Comparison of ENCODE assay signal across 20 cellular contexts in genomic region chr4:54937501-54937900, GRCh38.
DNase-seq lines count a peak whose midpoint lies in the region; ATAC-seq, FAIRE-seq and TF ChIP-seq lines count a peak whose summit lies in the region.
"Had no signal": no experiment of that assay in that cellular context is flagged by ENCODE, and none has a peak within 500 bp of the region (broad histone marks: within the 10 kb centered on the region; RNA-seq: fewer than 3 reads in every experiment).

No MANE protein-coding gene starts in this region.

- H3K4me1 Mint-ChIP-seq in MCF 10A (ENCODE audit: insufficient read depth, unreplicated experiment) (no peaks in the 10 kb centered on the region), glutamatergic neuron (ENCODE audit: low read depth, unreplicated experiment) (peaks cover 8% of the 10 kb centered on the region)

- WGBS in mammary epithelial cell (ENCODE audit: low coverage, missing lambda C conversion rate), result 25% methylated on average over 2 of the region's 2 CpGs

- intact Hi-C loops in MCF 10A (cut with micrococcal nuclease) (no loop called here), mammary epithelial cell (cut with micrococcal nuclease) (no loop called here)

- H3K27me3 Mint-ChIP-seq in MCF 10A (ENCODE audit: insufficient read depth, unreplicated experiment) (peaks cover 9% of the 10 kb centered on the region), glutamatergic neuron (ENCODE audit: unreplicated experiment) (no peaks in the 10 kb centered on the region)

- H3K4me3 Mint-ChIP-seq in MCF 10A (ENCODE audit: unreplicated experiment), result no peak overlapping the region
- H3K4me3 Mint-ChIP-seq in glutamatergic neuron (ENCODE audit: unreplicated experiment), result no peak overlapping the region
- H3K4me3 Mint-ChIP-seq: activated naive CD8-positive, alpha-beta T cell treated with anti-CD3 and anti-CD28 coated beads, Interleukin-2, amount 10 ng/mL, durations not matched to agents 7 days and 5 days; activated T-helper 1 cell treated with anti-CD3 and anti-CD28 coated beads, Interleukin-12 subunit alpha, Interleukin-12 subunit beta, Interleukin-2, Interleukin-4 antibody, amounts not matched to agents 30 ng/mL and 10 ng/mL and 1 ng/mL, durations not matched to agents 14 hours and 24 hours and 36 hours; CD8-positive, alpha-beta T cell; immature natural killer cell; stimulated activated naive B cell treated with anti-CD40 and anti-IgM and Interleukin-4, amounts not matched to agents 10 μg/mL and 1 μg/mL and 100 μg/mL, for 72 hours had no signal

- H3K27me3 ChIP-seq in mammary epithelial cell (ENCODE audit: insufficient read depth, low read length) (peaks cover 3% of the 10 kb centered on the region), bronchial epithelial cell (ENCODE audit: control insufficient read depth, insufficient read depth, low read length) (peaks cover 1% of the 10 kb centered on the region)

- DNase-seq in MCF 10A (ENCODE audit: unreplicated experiment), result peak; percentile 41
- no peak for DNase-seq in mammary epithelial cell
- peak; percentile 44 for DNase-seq in NCI-H2171 treated with DMSO at 0.1 percent for 48 hours (lab: John Stamatoyannopoulos, UW)
- DNase-seq in bronchial epithelial cell (ENCODE audit: low read depth), result peak; percentile 4
- no peak for DNase-seq in glutamatergic neuron
- no peak for DNase-seq in H4 (ENCODE audit: low spot score)
- no peak for DNase-seq in activated effector memory CD4-positive, alpha-beta T cell treated with anti-CD3 and anti-CD28 coated beads, Interleukin-2, amount 50 U/mL, for 16 hours
- DNase-seq: activated CD4-positive, CD25-positive, alpha-beta regulatory T cell treated with anti-CD3 and anti-CD28 coated beads, Interleukin-2, amount 50 U/mL, for 72 hours; activated naive CD8-positive, alpha-beta T cell treated with anti-CD3 and anti-CD28 coated beads, Interleukin-2, amount 10 ng/mL, durations not matched to agents 7 days and 5 days; CD8-positive, alpha-beta T cell; head of caudate nucleus; immature natural killer cell; NCI-H2227 treated with DMSO at 0.1 percent for 48 hours; nucleus accumbens; stimulated activated naive B cell treated with anti-CD40 and anti-IgM and Interleukin-4, amounts not matched to agents 10 μg/mL and 1 μg/mL and 100 μg/mL, for 72 hours; trophoblast cell had no signal

- H3K27ac ChIP-seq in mammary epithelial cell (ENCODE audit: insufficient read depth, low read depth, low read length), result no peak overlapping the region
- H3K27ac ChIP-seq: HL-60 had no signal

- no peaks in the 10 kb centered on the region for H4K20me1 ChIP-seq in mammary epithelial cell (ENCODE audit: insufficient read depth, low read length)

- BruUV-seq in MCF 10A (replicated peaks; lab: Mats Ljungman, UMichigan) (no TSS peak), mammary epithelial cell (replicated peaks; lab: Mats Ljungman, UMichigan) (no TSS peak)

- dilution Hi-C loops in mammary epithelial cell (cut with HindIII; ENCODE audit: low sequenced_read_pairs), result no loop called here

- no peak overlapping the region for H2AFZ ChIP-seq in mammary epithelial cell (ENCODE audit: low read depth, low read length)

- H3K36me3 Mint-ChIP-seq in MCF 10A (ENCODE audit: insufficient read depth, unreplicated experiment) (no peaks in the 10 kb centered on the region), glutamatergic neuron (ENCODE audit: unreplicated experiment) (no peaks in the 10 kb centered on the region)
- H3K36me3 Mint-ChIP-seq: activated naive CD8-positive, alpha-beta T cell treated with anti-CD3 and anti-CD28 coated beads, Interleukin-2, amount 10 ng/mL, durations not matched to agents 7 days and 5 days; CD8-positive, alpha-beta T cell; immature natural killer cell; stimulated activated naive B cell treated with anti-CD40 and anti-IgM and Interleukin-4, amounts not matched to agents 10 μg/mL and 1 μg/mL and 100 μg/mL, for 72 hours had no signal

- in situ Hi-C loops in mammary epithelial cell (cut with MboI; ENCODE audit: low sequenced_read_pairs in 2 of 2), result no loop called here

- FAIRE-seq in bronchial epithelial cell (lab: Jason Lieb, UNC), result no peak

- H3K36me3 ChIP-seq in mammary epithelial cell (ENCODE audit: insufficient read depth, low read length), result no peaks in the 10 kb centered on the region
- no peaks in the 10 kb centered on the region for H3K36me3 ChIP-seq in bronchial epithelial cell (ENCODE audit: control insufficient read depth, insufficient read depth, low read length)

- no peak for TF ChIP-seq CTCF in MCF 10A (IDR thresholded peaks at IDR 0.05; ENCODE audit: unreplicated experiment)
- TF ChIP-seq CTCF in mammary epithelial cell (conservative IDR thresholded peaks at IDR 0.05 in 1 of 2, IDR thresholded peaks at IDR 0.05 in 1 of 2; ENCODE audit: extremely low read depth in 1 of 2, insufficient read depth in 1 of 2, low read depth in 1 of 2, low read length in 2 of 2), result no peak
- TF ChIP-seq CTCF in bronchial epithelial cell (IDR thresholded peaks at IDR 0.05; ENCODE audit: insufficient read depth, low read length, severe bottlenecking), result no peak
- no peak for TF ChIP-seq CTCF in glutamatergic neuron (IDR thresholded peaks at IDR 0.05; ENCODE audit: partially characterized antibody, unreplicated experiment)

- POLR2A ChIA-PET in MCF 10A (lab: Yijun Ruan, JAX), result no interaction called here

- no peak overlapping the region for H3K27ac Mint-ChIP-seq in MCF 10A (ENCODE audit: low read depth, unreplicated experiment)
- no peak overlapping the region for H3K27ac Mint-ChIP-seq in glutamatergic neuron (ENCODE audit: unreplicated experiment)
- H3K27ac Mint-ChIP-seq: activated naive CD8-positive, alpha-beta T cell treated with anti-CD3 and anti-CD28 coated beads, Interleukin-2, amount 10 ng/mL, durations not matched to agents 7 days and 5 days; activated T-helper 1 cell treated with anti-CD3 and anti-CD28 coated beads, Interleukin-12 subunit alpha, Interleukin-12 subunit beta, Interleukin-2, Interleukin-4 antibody, amounts not matched to agents 30 ng/mL and 10 ng/mL and 1 ng/mL, durations not matched to agents 14 hours and 24 hours and 36 hours; CD8-positive, alpha-beta T cell; immature natural killer cell; stimulated activated naive B cell treated with anti-CD40 and anti-IgM and Interleukin-4, amounts not matched to agents 10 μg/mL and 1 μg/mL and 100 μg/mL, for 72 hours had no signal

- CTCF ChIA-PET in MCF 10A (lab: Yijun Ruan, JAX), result interaction anchor here (0.6 kb wide), 1 partner anchor 12 kb away, joined by 3 read pairs; no protein-coding TSS in a partner anchor
- CTCF ChIA-PET in mammary epithelial cell (lab: Charles Lee; ENCODE audit: low non-redundant PET), result no interaction called here

- no peak overlapping the region for H3K4me2 ChIP-seq in mammary epithelial cell (ENCODE audit: insufficient read depth, low read depth, low read length)

- H3K79me2 ChIP-seq in mammary epithelial cell (ENCODE audit: insufficient read depth, low read length), result no peaks in the 10 kb centered on the region

- ATAC-seq in GM18511 (IDR thresholded peaks at IDR 0.05; ENCODE audit: unreplicated experiment), result no peak
- ATAC-seq: CD8-positive, alpha-beta T cell; Right ventricle myocardium inferior; stimulated activated naive B cell treated with anti-CD40 and anti-IgM and Interleukin-4, amounts not matched to agents 10 μg/mL and 1 μg/mL and 100 μg/mL, for 72 hours had no signal

- no peaks in the 10 kb centered on the region for H3K4me1 ChIP-seq in mammary epithelial cell (ENCODE audit: insufficient read depth, low read length)

- no peak overlapping the region for H3K9ac ChIP-seq in mammary epithelial cell (ENCODE audit: insufficient read depth, low read length)

- H3K4me3 ChIP-seq in mammary epithelial cell (replicated peaks in 1 of 3; ENCODE audit: insufficient read depth in 1 of 3, low read depth in 2 of 3, low read length in 3 of 3), result no peak overlapping the region
- no peak overlapping the region for H3K4me3 ChIP-seq in bronchial epithelial cell (ENCODE audit: low read depth, low read length)

- H3K9me3 Mint-ChIP-seq in MCF 10A (ENCODE audit: unreplicated experiment) (no peaks in the 10 kb centered on the region), glutamatergic neuron (ENCODE audit: unreplicated experiment) (peaks cover 2% of the 10 kb centered on the region)
- H3K9me3 Mint-ChIP-seq: activated T-helper 1 cell treated with anti-CD3 and anti-CD28 coated beads, Interleukin-12 subunit alpha, Interleukin-12 subunit beta, Interleukin-2, Interleukin-4 antibody, amounts not matched to agents 30 ng/mL and 10 ng/mL and 1 ng/mL, durations not matched to agents 14 hours and 24 hours and 36 hours; CD8-positive, alpha-beta T cell; immature natural killer cell; stimulated activated naive B cell treated with anti-CD40 and anti-IgM and Interleukin-4, amounts not matched to agents 10 μg/mL and 1 μg/mL and 100 μg/mL, for 72 hours had no signal

- H3K9me3 ChIP-seq in mammary epithelial cell (replicated peaks; ENCODE audit: insufficient read depth, low read length), result no peaks in the 10 kb centered on the region

Comparison
In these comparisons a context has a peak if more than half of its experiments do, and no peak if none do; other contexts are left out.
1. DNase-seq: peak in MCF 10A (single experiment), NCI-H2171 treated with DMSO at 0.1 percent for 48 hours (single experiment) and bronchial epithelial cell (single experiment); none in mammary epithelial cell (single experiment), glutamatergic neuron (single experiment), H4 (single experiment) and activated effector memory CD4-positive, alpha-beta T cell treated with anti-CD3 and anti-CD28 coated beads, Interleukin-2, amount 50 U/mL, for 16 hours (single experiment).